ENCODE assay signal across 1 cellular context in genomic region chr1:159900086-159900680, GRCh38.
TF ChIP-seq lines count a peak whose summit lies in the region.

A gene with protein sequence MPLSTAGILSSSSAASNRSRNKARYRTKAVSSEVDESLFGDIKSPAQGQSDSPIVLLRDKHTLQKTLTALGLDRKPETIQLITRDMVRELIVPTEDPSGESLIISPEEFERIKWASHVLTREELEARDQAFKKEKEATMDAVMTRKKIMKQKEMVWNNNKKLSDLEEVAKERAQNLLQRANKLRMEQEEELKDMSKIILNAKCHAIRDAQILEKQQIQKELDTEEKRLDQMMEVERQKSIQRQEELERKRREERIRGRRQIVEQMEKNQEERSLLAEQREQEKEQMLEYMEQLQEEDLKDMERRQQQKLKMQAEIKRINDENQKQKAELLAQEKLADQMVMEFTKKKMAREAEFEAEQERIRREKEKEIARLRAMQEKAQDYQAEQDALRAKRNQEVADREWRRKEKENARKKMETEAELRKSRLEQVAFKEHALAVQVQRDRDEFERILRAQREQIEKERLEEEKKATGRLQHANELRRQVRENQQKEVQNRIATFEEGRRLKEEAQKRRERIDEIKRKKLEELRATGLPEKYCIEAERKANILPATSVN (minus strand): TSS chr1:159900165. CDS start chr1:159900098, 67 bp downstream.

TF ChIP-seq in SK-N-SH, 30 proteins besides CTCF, POLR2A, EP300 and RAD21 (continued from another document):
- TF ChIP-seq, protein P1, sequence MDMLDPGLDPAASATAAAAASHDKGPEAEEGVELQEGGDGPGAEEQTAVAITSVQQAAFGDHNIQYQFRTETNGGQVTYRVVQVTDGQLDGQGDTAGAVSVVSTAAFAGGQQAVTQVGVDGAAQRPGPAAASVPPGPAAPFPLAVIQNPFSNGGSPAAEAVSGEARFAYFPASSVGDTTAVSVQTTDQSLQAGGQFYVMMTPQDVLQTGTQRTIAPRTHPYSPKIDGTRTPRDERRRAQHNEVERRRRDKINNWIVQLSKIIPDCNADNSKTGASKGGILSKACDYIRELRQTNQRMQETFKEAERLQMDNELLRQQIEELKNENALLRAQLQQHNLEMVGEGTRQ (IDR thresholded peaks at IDR 0.05; ENCODE audit: borderline replicate concordance, low read depth, low read length), result no peak
- TF ChIP-seq GABPA (IDR thresholded peaks at IDR 0.05; ENCODE audit: low read depth) (no peak), RXRA (IDR thresholded peaks at IDR 0.05; ENCODE audit: borderline replicate concordance, low read depth) (no peak), MXI1 (IDR thresholded peaks at IDR 0.05; ENCODE audit: low read depth, low read length) (no peak), FOXM1 (IDR thresholded peaks at IDR 0.05; ENCODE audit: low read depth) (no peak)
- TF ChIP-seq, protein P2, sequence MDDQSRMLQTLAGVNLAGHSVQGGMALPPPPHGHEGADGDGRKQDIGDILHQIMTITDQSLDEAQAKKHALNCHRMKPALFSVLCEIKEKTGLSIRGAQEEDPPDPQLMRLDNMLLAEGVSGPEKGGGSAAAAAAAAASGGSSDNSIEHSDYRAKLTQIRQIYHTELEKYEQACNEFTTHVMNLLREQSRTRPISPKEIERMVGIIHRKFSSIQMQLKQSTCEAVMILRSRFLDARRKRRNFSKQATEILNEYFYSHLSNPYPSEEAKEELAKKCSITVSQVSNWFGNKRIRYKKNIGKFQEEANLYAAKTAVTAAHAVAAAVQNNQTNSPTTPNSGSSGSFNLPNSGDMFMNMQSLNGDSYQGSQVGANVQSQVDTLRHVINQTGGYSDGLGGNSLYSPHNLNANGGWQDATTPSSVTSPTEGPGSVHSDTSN (IDR thresholded peaks at IDR 0.05), result no peak
